In the genomic region with DNA sequence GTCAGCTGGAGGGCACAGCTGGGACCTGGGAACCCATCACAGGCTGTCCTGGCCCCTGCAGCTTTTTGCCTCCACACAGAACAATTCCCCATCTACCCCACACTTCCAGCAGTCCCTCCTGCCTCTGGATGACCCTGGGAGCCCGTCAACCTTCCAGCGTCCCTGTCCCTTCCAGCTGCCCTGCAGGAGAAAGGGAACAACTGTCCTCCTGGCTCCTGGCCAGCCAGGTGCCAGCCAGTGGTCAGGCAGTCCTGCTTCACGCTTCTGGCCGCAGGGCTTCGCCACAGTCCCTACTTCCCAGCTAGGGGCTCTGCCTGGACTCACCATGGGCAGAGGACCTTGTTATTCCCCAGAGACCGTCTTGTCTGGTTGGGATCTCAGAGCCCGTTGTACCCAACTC, we compare ENCODE assay signal across 24 cellular contexts. TPM values are rescaled to one million over a fixed set of nuclear protein-coding genes. Genes with fewer than 3 reads are reported as not detected.
"Had no signal": no experiment of that assay in that cellular context is flagged by ENCODE, and none has a peak within 500 bp of the region (broad histone marks: within the 10 kb centered on the region; RNA-seq: fewer than 3 reads in every experiment).

No MANE protein-coding gene starts in this region.

- H3K79me2 ChIP-seq: hepatocyte had no signal

- H3K27ac Mint-ChIP-seq: activated naive CD4-positive, alpha-beta T cell treated with anti-CD3 and anti-CD28 coated beads, Interleukin-2, amount 50 U/mL, for 72 hours; activated T-cell treated with anti-CD3 and anti-CD28 coated beads, Interleukin-2, amount 50 U/mL, for 24 hours; activated T-helper 17 cell treated with anti-CD3 and anti-CD28 coated beads, Interleukin-2, amount 50 U/mL, for 72 hours; stimulated activated memory B cell treated with anti-CD40 and anti-IgM and Interleukin-4, amounts not matched to agents 10 μg/mL and 1 μg/mL and 100 μg/mL, for 72 hours had no signal

- H3K4me3 ChIP-seq: hepatocyte, left lung, right lobe of liver, skin epidermis, stomach, suprapubic skin, tibial nerve had no signal

- H3K4me1 Mint-ChIP-seq: activated T-helper 17 cell treated with anti-CD3 and anti-CD28 coated beads, Interleukin-2, amount 50 U/mL, for 72 hours had no signal

- H3K27me3 ChIP-seq: hepatocyte, right lobe of liver had no signal

- H2AFZ ChIP-seq: hepatocyte had no signal

- H3K4me1 ChIP-seq: left lung, right lobe of liver had no signal

- H3K9me3 ChIP-seq: left lung, right lobe of liver, stomach, suprapubic skin, tibial nerve had no signal

- H3K36me3 ChIP-seq: left lung, right lobe of liver, stomach, suprapubic skin, tibial nerve had no signal

- DNase-seq: activated CD8-positive, alpha-beta memory T cell treated with anti-CD3 and anti-CD28 coated beads for 24 hours; activated CD8-positive, alpha-beta memory T cell treated with anti-CD3 and anti-CD28 coated beads, Interleukin-2, amount 50 U/mL, for 4 hours; activated T-cell treated with anti-CD3 and anti-CD28 coated beads, Interleukin-2, amount 50 U/mL, for 24 hours; aorta; effector memory CD8-positive, alpha-beta T cell; foreskin melanocyte; kidney glomerular epithelial cell; naive thymus-derived CD8-positive, alpha-beta T cell; occipital lobe; right lobe of liver; stimulated activated CD4-positive, alpha-beta T cell treated with anti-CD3 and anti-CD28 coated beads, Interleukin-1b, Interleukin-23, amount 100 ng/mL, for 48 hours; stomach had no signal

- H3K9me3 Mint-ChIP-seq: activated naive CD4-positive, alpha-beta T cell treated with anti-CD3 and anti-CD28 coated beads, Interleukin-2, amount 50 U/mL, for 72 hours; activated T-cell treated with anti-CD3 and anti-CD28 coated beads, Interleukin-2, amount 50 U/mL, for 24 hours; activated T-helper 17 cell treated with anti-CD3 and anti-CD28 coated beads, Interleukin-2, amount 50 U/mL, for 72 hours; central memory CD8-positive, alpha-beta T cell; effector memory CD8-positive, alpha-beta T cell; mesothelial cell of epicardium; naive thymus-derived CD8-positive, alpha-beta T cell; stimulated activated memory B cell treated with anti-CD40 and anti-IgM and Interleukin-4, amounts not matched to agents 10 μg/mL and 1 μg/mL and 100 μg/mL, for 72 hours; WTC11 had no signal

- H3K36me3 Mint-ChIP-seq: activated naive CD4-positive, alpha-beta T cell treated with anti-CD3 and anti-CD28 coated beads, Interleukin-2, amount 50 U/mL, for 72 hours; mesothelial cell of epicardium; naive thymus-derived CD8-positive, alpha-beta T cell; stimulated activated memory B cell treated with anti-CD40 and anti-IgM and Interleukin-4, amounts not matched to agents 10 μg/mL and 1 μg/mL and 100 μg/mL, for 72 hours; WTC11 had no signal

- H3K27ac ChIP-seq: hepatocyte, left lung, right lobe of liver, skin epidermis, stomach, suprapubic skin, tibial nerve had no signal

- H3K4me3 Mint-ChIP-seq: activated T-cell treated with anti-CD3 and anti-CD28 coated beads, Interleukin-2, amount 50 U/mL, for 24 hours; activated T-helper 17 cell treated with anti-CD3 and anti-CD28 coated beads, Interleukin-2, amount 50 U/mL, for 72 hours; central memory CD8-positive, alpha-beta T cell; stimulated activated memory B cell treated with anti-CD40 and anti-IgM and Interleukin-4, amounts not matched to agents 10 μg/mL and 1 μg/mL and 100 μg/mL, for 72 hours had no signal

- ATAC-seq: activated naive CD4-positive, alpha-beta T cell treated with anti-CD3 and anti-CD28 coated beads, Interleukin-2, amount 50 U/mL, for 72 hours; activated T-helper 17 cell treated with anti-CD3 and anti-CD28 coated beads, Interleukin-2, amount 50 U/mL, for 72 hours; effector memory CD8-positive, alpha-beta T cell; esophagus mucosa; left lung; naive thymus-derived CD8-positive, alpha-beta T cell; right lobe of liver; stimulated activated memory B cell treated with anti-CD40 and anti-IgM and Interleukin-4, amounts not matched to agents 10 μg/mL and 1 μg/mL and 100 μg/mL, for 72 hours had no signal

RNA-seq across cellular contexts. Expression of gene LINGO1, which starts 27.1 kb away (rescaled TPM):
- total RNA-seq: activated naive CD4-positive, alpha-beta T cell treated with anti-CD3 and anti-CD28 coated beads, Interleukin-2, amount 50 U/mL, for 72 hours; activated T-helper 17 cell treated with anti-CD3 and anti-CD28 coated beads, Interleukin-2, amount 50 U/mL, for 72 hours; naive thymus-derived CD8-positive, alpha-beta T cell had no signal
- polyA plus RNA-seq: naive thymus-derived CD8-positive, alpha-beta T cell had no signal
